19 cellular contexts compared by ENCODE assay signal in genomic region chr19:4682417-4683200, GRCh38. TPM values are rescaled to one million over a fixed set of nuclear protein-coding genes. Genes with fewer than 3 reads are reported as not detected.
DNase-seq lines count a peak whose midpoint lies in the region; FAIRE-seq and TF ChIP-seq lines count a peak whose summit lies in the region.
"Had no signal": no experiment of that assay in that cellular context is flagged by ENCODE, and none has a peak within 500 bp of the region (broad histone marks: within the 10 kb centered on the region; RNA-seq: fewer than 3 reads in every experiment).

No MANE protein-coding gene starts in this region.

- H2AK5ac ChIP-seq in H1 (ENCODE audit: low read depth, low read length) = no peak overlapping the region
- H2AK5ac ChIP-seq in trophoblast cell (ENCODE audit: low read length) = no peak overlapping the region

- H2AFZ ChIP-seq in H1 (ENCODE audit: low read length) = no peak overlapping the region
- no peak overlapping the region for H2AFZ ChIP-seq in trophoblast cell (ENCODE audit: insufficient read depth, low read length, poor library complexity)
- H2AFZ ChIP-seq: GM23248 had no signal

- peak overlapping the region; percentile 77 for H4K8ac ChIP-seq in H1 (ENCODE audit: extremely low read depth, insufficient read depth, low read length)
- H4K8ac ChIP-seq in trophoblast cell (ENCODE audit: low read depth, low read length) = no peak overlapping the region

- H2BK12ac ChIP-seq in H1 (ENCODE audit: low read depth, low read length) (no peak overlapping the region), trophoblast cell (ENCODE audit: low read length) (no peak overlapping the region)

- H4K20me1 ChIP-seq in H1 (replicated peaks in 1 of 2; ENCODE audit: control insufficient read depth in 1 of 2, insufficient read depth in 2 of 2, low read length in 2 of 2) = peaks cover 0 to 5% of the 10 kb centered on the region in 2 experiments

- no peak for TF ChIP-seq EP300 in H1 (IDR thresholded peaks at IDR 0.05; ENCODE audit: borderline replicate concordance in 1 of 2, low read depth in 2 of 2, low read length in 2 of 2)

- no peaks in the 10 kb centered on the region for H3K4me1 ChIP-seq in HEK293 (ENCODE audit: control insufficient read depth, insufficient read depth, low read length)
- peaks cover 0 to 8% (median 8%) of the 10 kb centered on the region in 4 experiments; a peak in 6 of 7 replicates for H3K4me1 ChIP-seq in H1 (replicated peaks in 1 of 4; ENCODE audit: control insufficient read depth in 3 of 4, insufficient read depth in 4 of 4, low read length in 3 of 4)
- H3K4me1 ChIP-seq in trophoblast cell (ENCODE audit: control insufficient read depth in 1 of 2, insufficient read depth in 2 of 2, low read length in 2 of 2) = no peaks in the 10 kb centered on the region
- H3K4me1 ChIP-seq: A549, BE2C had no signal

- no peak for TF ChIP-seq RAD21 in H1 (IDR thresholded peaks at IDR 0.05 in 1 of 2, conservative IDR thresholded peaks at IDR 0.05 in 1 of 2; ENCODE audit: low read depth in 2 of 2, low read length in 2 of 2)

- H3K14ac ChIP-seq in H1 (ENCODE audit: insufficient read length) (no peak overlapping the region), trophoblast cell (ENCODE audit: low read length) (no peak overlapping the region)

- CTCF ChIA-PET in HEK293 (lab: Yijun Ruan, JAX) = no interaction called here
- CTCF ChIA-PET in RWPE1 (lab: Yijun Ruan, JAX) = no interaction called here
- CTCF ChIA-PET in H1 (lab: Charles Lee; ENCODE audit: partially characterized antibody) = interaction anchor here (1.2 kb wide), 1 partner anchor 10 kb away, joined by 3 read pairs; no protein-coding TSS in a partner anchor
- CTCF ChIA-PET in activated CD4-positive, alpha-beta T cell treated with anti-CD3 and anti-CD28 coated beads, Interleukin-2, amount 10 ng/mL, durations not matched to agents 7 days and 5 days (lab: Charles Lee) = no interaction called here

- H3K4ac ChIP-seq in H1 (replicated peaks; ENCODE audit: insufficient read length, low read depth, low read length) = no peak overlapping the region
- H3K4ac ChIP-seq in trophoblast cell (ENCODE audit: low read depth, low read length) = no peak overlapping the region

- no peaks in the 10 kb centered on the region for H3K9me3 Mint-ChIP-seq in mesothelial cell of epicardium
- H3K9me3 Mint-ChIP-seq in activated CD4-positive, alpha-beta T cell treated with anti-CD3 and anti-CD28 coated beads, Interleukin-2, amount 10 ng/mL, durations not matched to agents 7 days and 5 days = no peaks in the 10 kb centered on the region
- H3K9me3 Mint-ChIP-seq: CD4-positive, alpha-beta memory T cell; H9; IgD-negative memory B cell had no signal

- no peak overlapping the region for H4K91ac ChIP-seq in H1 (replicated peaks; ENCODE audit: insufficient read length, low read length)
- no peak overlapping the region for H4K91ac ChIP-seq in trophoblast cell (ENCODE audit: low read depth, low read length)

- H2BK120ac ChIP-seq in H1 (replicated peaks; ENCODE audit: low read depth, low read length) (no peak overlapping the region), trophoblast cell (ENCODE audit: insufficient read depth, low read length, poor library complexity) (no peak overlapping the region)

- no peak overlapping the region for H4K5ac ChIP-seq in H1 (ENCODE audit: insufficient read length, low read depth, low read length)

- H3K36me3 Mint-ChIP-seq in mesothelial cell of epicardium = peaks cover 23% of the 10 kb centered on the region
- H3K36me3 Mint-ChIP-seq in activated CD4-positive, alpha-beta T cell treated with anti-CD3 and anti-CD28 coated beads, Interleukin-2, amount 10 ng/mL, durations not matched to agents 7 days and 5 days (ENCODE audit: low read depth) = peaks cover 20% of the 10 kb centered on the region

- H2BK5ac ChIP-seq in H1 (ENCODE audit: low read depth, low read length) (no peak overlapping the region), trophoblast cell (ENCODE audit: low read depth, low read length, poor library complexity) (no peak overlapping the region)

- H3K9me3 ChIP-seq in HEK293 (ENCODE audit: control insufficient read depth, insufficient read depth, low read depth, low read length) (no peaks in the 10 kb centered on the region), H1 (ENCODE audit: insufficient read depth in 2 of 2, low read depth in 1 of 2, low read length in 1 of 2) (no peaks in the 10 kb centered on the region), trophoblast cell (ENCODE audit: insufficient read depth, low read depth, low read length) (no peaks in the 10 kb centered on the region)
- H3K9me3 ChIP-seq: A549, BE2C had no signal

- TF ChIP-seq CTCF in HEK293 (tag by site-specific recombination; IDR thresholded peaks at IDR 0.05) (no peak), RWPE1 (conservative IDR thresholded peaks at IDR 0.05; ENCODE audit: low read depth) (no peak), H1 (IDR thresholded peaks at IDR 0.05; ENCODE audit: control extremely low read depth in 1 of 3, insufficient read depth in 1 of 3, low read depth in 1 of 3, low read length in 3 of 3) (no peak), mesothelial cell of epicardium (IDR thresholded peaks at IDR 0.05; ENCODE audit: unreplicated experiment) (no peak)

- H3K36me3 ChIP-seq in HEK293 (ENCODE audit: control insufficient read depth in 2 of 2, insufficient read depth in 1 of 2, low read length in 2 of 2) = peaks cover 0 to 48% of the 10 kb centered on the region in 2 experiments; a peak in 2 of 3 replicates
- H3K36me3 ChIP-seq in H1 (ENCODE audit: control insufficient read depth in 2 of 4, insufficient read depth in 4 of 4, low read length in 3 of 4) = peaks cover 0 to 15% (median 7%) of the 10 kb centered on the region in 4 experiments; a peak in 6 of 8 replicates
- H3K36me3 ChIP-seq in trophoblast cell (ENCODE audit: control insufficient read depth in 1 of 2, insufficient read depth in 2 of 2, low read length in 2 of 2) = peaks cover 68 to 71% of the 10 kb centered on the region in 2 experiments

- no peaks in the 10 kb centered on the region for H3K23me2 ChIP-seq in H1 (ENCODE audit: low read depth, low read length)

- H4K12ac ChIP-seq in trophoblast cell (ENCODE audit: low read depth, low read length) = no peak overlapping the region

- H3K18ac ChIP-seq in H1 (ENCODE audit: extremely low read depth, low read length) (no peak overlapping the region), trophoblast cell (ENCODE audit: low read length) (no peak overlapping the region)

- no peak overlapping the region for H3K23ac ChIP-seq in H1 (ENCODE audit: insufficient read length)
- H3K23ac ChIP-seq in trophoblast cell (ENCODE audit: low read length) = no peak overlapping the region

- FAIRE-seq in H1 (lab: Jason Lieb, UNC) = no peak
- FAIRE-seq: A549, G401.6 had no signal

- H3K4me3 ChIP-seq in HEK293 (ENCODE audit: low read depth, low read length) (no peak overlapping the region), H1 (ENCODE audit: extremely low read depth in 1 of 4, insufficient read depth in 2 of 4, low read depth in 3 of 4, low read length in 4 of 4) (no peak overlapping the region), trophoblast cell (ENCODE audit: low read depth, low read length) (peak overlapping the region; percentile 39)
- H3K4me3 ChIP-seq: A549, GM23248 had no signal

- no peaks in the 10 kb centered on the region for H3K79me2 ChIP-seq in H1 (ENCODE audit: control insufficient read depth in 1 of 2, insufficient read depth in 2 of 2, low read length in 2 of 2)
- no peaks in the 10 kb centered on the region for H3K79me2 ChIP-seq in trophoblast cell (ENCODE audit: control insufficient read depth, insufficient read depth, low read length, poor library complexity)

- no peaks in the 10 kb centered on the region for H3K27me3 Mint-ChIP-seq in mesothelial cell of epicardium (ENCODE audit: low read depth)
- no peaks in the 10 kb centered on the region for H3K27me3 Mint-ChIP-seq in activated CD4-positive, alpha-beta T cell treated with anti-CD3 and anti-CD28 coated beads, Interleukin-2, amount 10 ng/mL, durations not matched to agents 7 days and 5 days
- H3K27me3 Mint-ChIP-seq: CD4-positive, alpha-beta memory T cell; IgD-negative memory B cell had no signal

- H3K27ac ChIP-seq in HEK293 (ENCODE audit: extremely low read depth, low read depth, low read length) (no peak overlapping the region), RWPE1 (peak overlapping the region; percentile 100), H1 (ENCODE audit: low read depth, low read length) (no peak overlapping the region), trophoblast cell (ENCODE audit: low read depth, low read length) (no peak overlapping the region)
- H3K27ac ChIP-seq: A549, C4-2B, GM23248, HL-60, KMS-11 had no signal

- H3K27ac Mint-ChIP-seq in mesothelial cell of epicardium = no peak overlapping the region
- H3K27ac Mint-ChIP-seq in activated CD4-positive, alpha-beta T cell treated with anti-CD3 and anti-CD28 coated beads, Interleukin-2, amount 10 ng/mL, durations not matched to agents 7 days and 5 days = no peak overlapping the region
- H3K27ac Mint-ChIP-seq: IgD-negative memory B cell had no signal

- H3K4me3 Mint-ChIP-seq in mesothelial cell of epicardium = no peak overlapping the region
- H3K4me3 Mint-ChIP-seq in activated CD4-positive, alpha-beta T cell treated with anti-CD3 and anti-CD28 coated beads, Interleukin-2, amount 10 ng/mL, durations not matched to agents 7 days and 5 days = no peak overlapping the region
- H3K4me3 Mint-ChIP-seq: CD4-positive, alpha-beta memory T cell; H9; IgD-negative memory B cell had no signal

- H3K27me3 ChIP-seq in H1 (replicated peaks in 1 of 4; ENCODE audit: control insufficient read depth in 3 of 4, extremely low read depth in 1 of 4, insufficient read depth in 3 of 4, low read length in 3 of 4) (no peaks in the 10 kb centered on the region), trophoblast cell (ENCODE audit: insufficient read depth, low read length) (no peaks in the 10 kb centered on the region)
- H3K27me3 ChIP-seq: BE2C had no signal

- WGBS in H1 (ENCODE audit: extremely low coverage in 1 of 2, insufficient coverage in 1 of 2, insufficient read length in 1 of 2, insufficient replicate concordance in 2 of 2, low coverage in 1 of 2, low lambda C conversion rate in 2 of 2, missing lambda C conversion rate in 1 of 2), 2 experiments = 92% methylated on average over 29 of the region's 45 CpGs; no CpG with 5 or more reads in 1 of the 2 experiments
- WGBS in trophoblast cell (ENCODE audit: extremely low coverage, insufficient coverage, insufficient read length) = no CpG with 5 or more reads among the region's 45 CpGs

- H3K4me1 Mint-ChIP-seq in mesothelial cell of epicardium = no peaks in the 10 kb centered on the region
- H3K4me1 Mint-ChIP-seq in activated CD4-positive, alpha-beta T cell treated with anti-CD3 and anti-CD28 coated beads, Interleukin-2, amount 10 ng/mL, durations not matched to agents 7 days and 5 days = no peaks in the 10 kb centered on the region
- H3K4me1 Mint-ChIP-seq: CD4-positive, alpha-beta memory T cell; IgD-negative memory B cell had no signal

- POLR2A ChIA-PET in HEK293 (lab: Yijun Ruan, JAX) (interaction anchor here (0.6 kb wide), 1 partner anchor 12 kb away, joined by 4 read pairs; the partner anchor contains the start of gene MYDGF), RWPE1 (lab: Yijun Ruan, JAX; ENCODE audit: low non-redundant PET) (no interaction called here), H1 (lab: Charles Lee; ENCODE audit: partially characterized antibody) (interaction anchor here (1.0 kb wide), 1 partner anchor 286 kb away, joined by 3 read pairs; no protein-coding TSS in a partner anchor)
- POLR2A ChIA-PET in activated CD4-positive, alpha-beta T cell treated with anti-CD3 and anti-CD28 coated beads, Interleukin-2, amount 10 ng/mL, durations not matched to agents 7 days and 5 days (lab: Charles Lee) = no interaction called here

- no peak overlapping the region for H3K56ac ChIP-seq in H1 (replicated peaks; ENCODE audit: insufficient read length, low read depth, low read length)

- H2BK15ac ChIP-seq in H1 (ENCODE audit: low read length) = no peak overlapping the region

- no peak for DNase-seq in RWPE1 (ENCODE audit: low spot score)
- DNase-seq in H1 (ENCODE audit: low read depth in 1 of 2, low spot score in 2 of 2) = no peak
- no peak for DNase-seq in trophoblast cell
- no peak for DNase-seq in activated T-cell treated with anti-CD3 and anti-CD28 coated beads for 4 hours
- no peak for DNase-seq in mesothelial cell of epicardium (ENCODE audit: low spot score in 2 of 2, unreplicated experiment in 2 of 2)
- DNase-seq in activated CD4-positive, alpha-beta T cell treated with anti-CD3 and anti-CD28 coated beads, Interleukin-2, amount 10 ng/mL, durations not matched to agents 7 days and 5 days = no peak
- DNase-seq in NAMALWA (ENCODE audit: low spot score) = no peak
- DNase-seq: BE2C, DMS79, GM23248, H9 had no signal

- H3K79me1 ChIP-seq in H1 (ENCODE audit: low read depth, low read length) (no peaks in the 10 kb centered on the region), trophoblast cell (ENCODE audit: low read length) (no peaks in the 10 kb centered on the region)

- no peak for TF ChIP-seq POLR2A in H1 (IDR thresholded peaks at IDR 0.05; ENCODE audit: control extremely low read depth in 1 of 2, low read depth in 2 of 2, low read length in 2 of 2)

- H3K4me2 ChIP-seq in H1 (ENCODE audit: insufficient read depth in 1 of 2, low read depth in 2 of 2, low read length in 2 of 2) = no peak overlapping the region
- no peak overlapping the region for H3K4me2 ChIP-seq in trophoblast cell (ENCODE audit: low read length)
- H3K4me2 ChIP-seq: A549, KMS-11 had no signal

- H2BK20ac ChIP-seq in H1 (ENCODE audit: low read length) = no peak overlapping the region

- H3K9ac ChIP-seq in H1 (replicated peaks in 1 of 4; ENCODE audit: extremely low read depth in 1 of 4, low read depth in 3 of 4, low read length in 3 of 4) (no peak overlapping the region), trophoblast cell (ENCODE audit: low read length) (no peak overlapping the region)
- H3K9ac ChIP-seq: GM23248, KMS-11 had no signal

RNA-seq across cellular contexts. Expression of gene MYDGF, which starts 12.5 kb away (rescaled TPM):
- 51.1 and 53.1 TPM in 2 replicates for total RNA-seq in H1 (2021; fragmentation: NEBNext Ultra II Directional; extraction: Animal tissue kit (Norgen Biotek cat#: 25700))
- polyA plus RNA-seq in H1 (2011; rRNA removed) = 40.6 and 81.0 TPM in 2 replicates
- 75.6 TPM for polyA plus RNA-seq in H1 (2011; cell fraction: cytosol; rRNA removed)
- polyA plus RNA-seq in H1 (2011; cell fraction: nucleus; rRNA removed) = 81.2 TPM
- polyA plus RNA-seq in H1 (2012, experiment 1 of 2) = 72.8 to 95.3 TPM (median 83.7 TPM) in 4 replicates
- 107 TPM for polyA plus RNA-seq in H1 (2012, experiment 2 of 2)
- 61.2 TPM for polyA plus RNA-seq in H1 (2013, experiment 1 of 2)
- 68.4 TPM for polyA plus RNA-seq in H1 (2013, experiment 2 of 2)
- 9.9 and 21.7 TPM in 2 replicates for polyA minus RNA-seq in H1 (2011; rRNA and poly(A)+ RNA removed)
- polyA minus RNA-seq in H1 (2011; cell fraction: cytosol; rRNA and poly(A)+ RNA removed) = 28.2 TPM
- polyA minus RNA-seq in H1 (2011; cell fraction: nucleus; rRNA and poly(A)+ RNA removed) = 19.1 TPM
- 117 and 124 TPM in 2 replicates for polyA plus RNA-seq in trophoblast cell (2013)
- 50.8 to 53.1 TPM (median 51.2 TPM) in 3 replicates for total RNA-seq in mesothelial cell of epicardium
- 10 to 100 TPM; 36.2 to 45.3 TPM for total RNA-seq in activated CD4-positive, alpha-beta T cell treated with anti-CD3 and anti-CD28 coated beads, Interleukin-2, amount 10 ng/mL, durations not matched to agents 7 days and 5 days

RNA-seq across cellular contexts. Expression of gene DPP9, which starts 41.0 kb away (rescaled TPM):
- total RNA-seq in H1 (2021; fragmentation: NEBNext Ultra II Directional; extraction: Animal tissue kit (Norgen Biotek cat#: 25700)) = 40.7 and 46.8 TPM in 2 replicates
- polyA plus RNA-seq in H1 (2011; rRNA removed) = 11.6 and 23.3 TPM in 2 replicates
- polyA plus RNA-seq in H1 (2011; cell fraction: cytosol; rRNA removed) = 8.8 TPM
- 14.8 TPM for polyA plus RNA-seq in H1 (2011; cell fraction: nucleus; rRNA removed)
- polyA plus RNA-seq in H1 (2012, experiment 1 of 2) = 16.8 to 25.1 TPM (median 22.4 TPM) in 4 replicates
- 27.0 TPM for polyA plus RNA-seq in H1 (2012, experiment 2 of 2)
- polyA plus RNA-seq in H1 (2013, experiment 1 of 2) = 26.2 TPM
- polyA plus RNA-seq in H1 (2013, experiment 2 of 2) = 22.8 TPM
- polyA minus RNA-seq in H1 (2011; rRNA and poly(A)+ RNA removed) = 9.5 and 9.9 TPM in 2 replicates
- polyA minus RNA-seq in H1 (2011; cell fraction: cytosol; rRNA and poly(A)+ RNA removed) = 18.3 TPM
- polyA minus RNA-seq in H1 (2011; cell fraction: nucleus; rRNA and poly(A)+ RNA removed) = 33.5 TPM
- polyA plus RNA-seq in trophoblast cell (2013) = 29.5 and 30.5 TPM in 2 replicates
- total RNA-seq in mesothelial cell of epicardium = 36.8 to 37.1 TPM (median 36.9 TPM) in 3 replicates
- total RNA-seq in activated CD4-positive, alpha-beta T cell treated with anti-CD3 and anti-CD28 coated beads, Interleukin-2, amount 10 ng/mL, durations not matched to agents 7 days and 5 days = 10 to 100 TPM; 70.5 to 79.3 TPM

RNA-seq across cellular contexts. Expression of gene TNFAIP8L1, which starts 43.3 kb away (rescaled TPM):
- total RNA-seq in H1 (2021; fragmentation: NEBNext Ultra II Directional; extraction: Animal tissue kit (Norgen Biotek cat#: 25700)) = 5.9 and 6.1 TPM in 2 replicates
- 3.2 and 5.5 TPM in 2 replicates for polyA plus RNA-seq in H1 (2011; rRNA removed)
- 4.2 TPM for polyA plus RNA-seq in H1 (2011; cell fraction: cytosol; rRNA removed)
- 4.8 TPM for polyA plus RNA-seq in H1 (2011; cell fraction: nucleus; rRNA removed)
- polyA plus RNA-seq in H1 (2012, experiment 1 of 2) = 4.8 to 5.2 TPM (median 5.0 TPM) in 4 replicates
- 5.8 TPM for polyA plus RNA-seq in H1 (2012, experiment 2 of 2)
- polyA plus RNA-seq in H1 (2013, experiment 1 of 2) = 5.3 TPM
- 5.9 TPM for polyA plus RNA-seq in H1 (2013, experiment 2 of 2)
- 2.1 and 3.2 TPM in 2 replicates for polyA minus RNA-seq in H1 (2011; rRNA and poly(A)+ RNA removed)
- polyA minus RNA-seq in H1 (2011; cell fraction: cytosol; rRNA and poly(A)+ RNA removed) = 2.3 TPM
- polyA minus RNA-seq in H1 (2011; cell fraction: nucleus; rRNA and poly(A)+ RNA removed) = 3.2 TPM
- 6.4 and 7.0 TPM in 2 replicates for polyA plus RNA-seq in trophoblast cell (2013)
- total RNA-seq in mesothelial cell of epicardium = 7.4 to 8.2 TPM (median 7.7 TPM) in 3 replicates
- total RNA-seq in activated CD4-positive, alpha-beta T cell treated with anti-CD3 and anti-CD28 coated beads, Interleukin-2, amount 10 ng/mL, durations not matched to agents 7 days and 5 days = 10 to 100 TPM; 19.6 to 21.9 TPM

Comparison
In these comparisons a context has a peak if more than half of its experiments do, and no peak if none do; other contexts are left out.
1. POLR2A ChIA-PET loops: an anchor here in HEK293 (0.6 kb wide) and H1 (1.0 kb wide); none called in RWPE1 and activated CD4-positive, alpha-beta T cell treated with anti-CD3 and anti-CD28 coated beads, Interleukin-2, amount 10 ng/mL, durations not matched to agents 7 days and 5 days.